ENCODE assay signal across 1 cellular context in genomic region chr5:80668016-80668969, GRCh38.
TF ChIP-seq lines count a peak whose summit lies in the region.

No MANE protein-coding gene starts in this region.

TF ChIP-seq in HepG2, 621 proteins besides CTCF, POLR2A, EP300 and RAD21 (continued from another document and continues in another):
- no peak for TF ChIP-seq ZNF362 (CRISPR knock-in tag; IDR thresholded peaks at IDR 0.05; ENCODE audit: borderline replicate concordance)
- no peak; the same call in 1 of the 2 replicates for TF ChIP-seq ZNF784 (CRISPR knock-in tag; IDR thresholded peaks at IDR 0.05; ENCODE audit: borderline replicate concordance)
- no peak for TF ChIP-seq CC2D1A (CRISPR knock-in tag; IDR thresholded peaks at IDR 0.05)
- TF ChIP-seq ZSCAN31 (CRISPR knock-in tag; IDR thresholded peaks at IDR 0.05; ENCODE audit: low read depth): no peak
- TF ChIP-seq, protein P1, sequence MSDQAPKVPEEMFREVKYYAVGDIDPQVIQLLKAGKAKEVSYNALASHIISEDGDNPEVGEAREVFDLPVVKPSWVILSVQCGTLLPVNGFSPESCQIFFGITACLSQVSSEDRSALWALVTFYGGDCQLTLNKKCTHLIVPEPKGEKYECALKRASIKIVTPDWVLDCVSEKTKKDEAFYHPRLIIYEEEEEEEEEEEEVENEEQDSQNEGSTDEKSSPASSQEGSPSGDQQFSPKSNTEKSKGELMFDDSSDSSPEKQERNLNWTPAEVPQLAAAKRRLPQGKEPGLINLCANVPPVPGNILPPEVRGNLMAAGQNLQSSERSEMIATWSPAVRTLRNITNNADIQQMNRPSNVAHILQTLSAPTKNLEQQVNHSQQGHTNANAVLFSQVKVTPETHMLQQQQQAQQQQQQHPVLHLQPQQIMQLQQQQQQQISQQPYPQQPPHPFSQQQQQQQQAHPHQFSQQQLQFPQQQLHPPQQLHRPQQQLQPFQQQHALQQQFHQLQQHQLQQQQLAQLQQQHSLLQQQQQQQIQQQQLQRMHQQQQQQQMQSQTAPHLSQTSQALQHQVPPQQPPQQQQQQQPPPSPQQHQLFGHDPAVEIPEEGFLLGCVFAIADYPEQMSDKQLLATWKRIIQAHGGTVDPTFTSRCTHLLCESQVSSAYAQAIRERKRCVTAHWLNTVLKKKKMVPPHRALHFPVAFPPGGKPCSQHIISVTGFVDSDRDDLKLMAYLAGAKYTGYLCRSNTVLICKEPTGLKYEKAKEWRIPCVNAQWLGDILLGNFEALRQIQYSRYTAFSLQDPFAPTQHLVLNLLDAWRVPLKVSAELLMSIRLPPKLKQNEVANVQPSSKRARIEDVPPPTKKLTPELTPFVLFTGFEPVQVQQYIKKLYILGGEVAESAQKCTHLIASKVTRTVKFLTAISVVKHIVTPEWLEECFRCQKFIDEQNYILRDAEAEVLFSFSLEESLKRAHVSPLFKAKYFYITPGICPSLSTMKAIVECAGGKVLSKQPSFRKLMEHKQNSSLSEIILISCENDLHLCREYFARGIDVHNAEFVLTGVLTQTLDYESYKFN (CRISPR knock-in tag; conservative IDR thresholded peaks at IDR 0.05): peak; percentile 67; the same call in 1 of the 2 replicates
- TF ChIP-seq IRF2 (CRISPR knock-in tag; IDR thresholded peaks at IDR 0.05): no peak
- no peak for TF ChIP-seq PCBP2 (optimal IDR thresholded peaks at IDR 0.05; ENCODE audit: low read depth, low read length, poor library complexity, severe bottlenecking)
- peak; percentile 59; the same call in 1 of the 2 replicates for TF ChIP-seq ZNF230 (CRISPR knock-in tag; IDR thresholded peaks at IDR 0.05)
- no peak for TF ChIP-seq XBP1 (CRISPR knock-in tag; IDR thresholded peaks at IDR 0.05)
- no peak for TF ChIP-seq TRAFD1 (CRISPR knock-in tag; IDR thresholded peaks at IDR 0.05; ENCODE audit: borderline replicate concordance)
- peak; percentile 87 for TF ChIP-seq HNRNPL (IDR thresholded peaks at IDR 0.05; ENCODE audit: low read depth, low read length)
- no peak for TF ChIP-seq JUNB (CRISPR knock-in tag; IDR thresholded peaks at IDR 0.05; ENCODE audit: borderline replicate concordance)
- no peak for TF ChIP-seq RFXAP (CRISPR knock-in tag; IDR thresholded peaks at IDR 0.05; ENCODE audit: borderline replicate concordance)
- no peak for TF ChIP-seq ZNF275 (CRISPR knock-in tag; IDR thresholded peaks at IDR 0.05; ENCODE audit: borderline replicate concordance)
- TF ChIP-seq FOXA1 (IDR thresholded peaks at IDR 0.05): no peak
- no peak for TF ChIP-seq FOXA1 (CRISPR knock-in tag; IDR thresholded peaks at IDR 0.05)
- no peak for TF ChIP-seq HOXA9 (CRISPR knock-in tag; IDR thresholded peaks at IDR 0.05; ENCODE audit: borderline replicate concordance)
- TF ChIP-seq ZNF207 (IDR thresholded peaks at IDR 0.05; ENCODE audit: borderline replicate concordance): no peak
- no peak for TF ChIP-seq ZC3H13 (CRISPR knock-in tag; IDR thresholded peaks at IDR 0.05)
- peak; percentile 58; the same call in 1 of the 2 replicates for TF ChIP-seq TGIF2 (CRISPR knock-in tag; IDR thresholded peaks at IDR 0.05)
- TF ChIP-seq, protein P2, sequence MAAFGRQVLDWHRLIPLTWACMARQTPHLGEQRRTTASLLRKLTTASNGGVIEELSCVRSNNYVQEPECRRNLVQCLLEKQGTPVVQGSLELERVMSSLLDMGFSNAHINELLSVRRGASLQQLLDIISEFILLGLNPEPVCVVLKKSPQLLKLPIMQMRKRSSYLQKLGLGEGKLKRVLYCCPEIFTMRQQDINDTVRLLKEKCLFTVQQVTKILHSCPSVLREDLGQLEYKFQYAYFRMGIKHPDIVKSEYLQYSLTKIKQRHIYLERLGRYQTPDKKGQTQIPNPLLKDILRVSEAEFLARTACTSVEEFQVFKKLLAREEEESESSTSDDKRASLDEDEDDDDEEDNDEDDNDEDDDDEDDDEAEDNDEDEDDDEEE (CRISPR knock-in tag; IDR thresholded peaks at IDR 0.05): no peak
- no peak for TF ChIP-seq RBFOX2 (IDR thresholded peaks at IDR 0.05; ENCODE audit: low read depth, low read length)
- no peak for TF ChIP-seq ARNT2 (CRISPR knock-in tag; IDR thresholded peaks at IDR 0.05; ENCODE audit: low read depth)
- peak; percentile 29; the same call in 1 of the 2 replicates for TF ChIP-seq HNF4G (IDR thresholded peaks at IDR 0.05; ENCODE audit: borderline replicate concordance, low read depth, low read length)
- no peak for TF ChIP-seq HNF4G (CRISPR knock-in tag; IDR thresholded peaks at IDR 0.05; ENCODE audit: borderline replicate concordance, low read depth)
- no peak for TF ChIP-seq TP53 (CRISPR knock-in tag; conservative IDR thresholded peaks at IDR 0.05)
- no peak for TF ChIP-seq ZXDC (CRISPR knock-in tag; IDR thresholded peaks at IDR 0.05)
- peak; percentile 72 for TF ChIP-seq GATAD2A (CRISPR knock-in tag; IDR thresholded peaks at IDR 0.05)
- no peak for TF ChIP-seq ZSCAN12 (CRISPR knock-in tag; IDR thresholded peaks at IDR 0.05)
- TF ChIP-seq RXRA (CRISPR knock-in tag; IDR thresholded peaks at IDR 0.05): no peak
- 0 out of 2 replicates have a peak, but pooled peaks have one; percentile 9 for TF ChIP-seq ZNF563 (CRISPR knock-in tag; IDR thresholded peaks at IDR 0.05)
- TF ChIP-seq, protein P3, sequence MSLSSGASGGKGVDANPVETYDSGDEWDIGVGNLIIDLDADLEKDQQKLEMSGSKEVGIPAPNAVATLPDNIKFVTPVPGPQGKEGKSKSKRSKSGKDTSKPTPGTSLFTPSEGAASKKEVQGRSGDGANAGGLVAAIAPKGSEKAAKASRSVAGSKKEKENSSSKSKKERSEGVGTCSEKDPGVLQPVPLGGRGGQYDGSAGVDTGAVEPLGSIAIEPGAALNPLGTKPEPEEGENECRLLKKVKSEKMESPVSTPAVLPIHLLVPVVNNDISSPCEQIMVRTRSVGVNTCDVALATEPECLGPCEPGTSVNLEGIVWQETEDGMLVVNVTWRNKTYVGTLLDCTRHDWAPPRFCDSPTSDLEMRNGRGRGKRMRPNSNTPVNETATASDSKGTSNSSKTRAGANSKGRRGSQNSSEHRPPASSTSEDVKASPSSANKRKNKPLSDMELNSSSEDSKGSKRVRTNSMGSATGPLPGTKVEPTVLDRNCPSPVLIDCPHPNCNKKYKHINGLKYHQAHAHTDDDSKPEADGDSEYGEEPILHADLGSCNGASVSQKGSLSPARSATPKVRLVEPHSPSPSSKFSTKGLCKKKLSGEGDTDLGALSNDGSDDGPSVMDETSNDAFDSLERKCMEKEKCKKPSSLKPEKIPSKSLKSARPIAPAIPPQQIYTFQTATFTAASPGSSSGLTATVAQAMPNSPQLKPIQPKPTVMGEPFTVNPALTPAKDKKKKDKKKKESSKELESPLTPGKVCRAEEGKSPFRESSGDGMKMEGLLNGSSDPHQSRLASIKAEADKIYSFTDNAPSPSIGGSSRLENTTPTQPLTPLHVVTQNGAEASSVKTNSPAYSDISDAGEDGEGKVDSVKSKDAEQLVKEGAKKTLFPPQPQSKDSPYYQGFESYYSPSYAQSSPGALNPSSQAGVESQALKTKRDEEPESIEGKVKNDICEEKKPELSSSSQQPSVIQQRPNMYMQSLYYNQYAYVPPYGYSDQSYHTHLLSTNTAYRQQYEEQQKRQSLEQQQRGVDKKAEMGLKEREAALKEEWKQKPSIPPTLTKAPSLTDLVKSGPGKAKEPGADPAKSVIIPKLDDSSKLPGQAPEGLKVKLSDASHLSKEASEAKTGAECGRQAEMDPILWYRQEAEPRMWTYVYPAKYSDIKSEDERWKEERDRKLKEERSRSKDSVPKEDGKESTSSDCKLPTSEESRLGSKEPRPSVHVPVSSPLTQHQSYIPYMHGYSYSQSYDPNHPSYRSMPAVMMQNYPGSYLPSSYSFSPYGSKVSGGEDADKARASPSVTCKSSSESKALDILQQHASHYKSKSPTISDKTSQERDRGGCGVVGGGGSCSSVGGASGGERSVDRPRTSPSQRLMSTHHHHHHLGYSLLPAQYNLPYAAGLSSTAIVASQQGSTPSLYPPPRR (CRISPR knock-in tag; IDR thresholded peaks at IDR 0.05; ENCODE audit: borderline replicate concordance): no peak
- TF ChIP-seq HMG20A (CRISPR knock-in tag; IDR thresholded peaks at IDR 0.05; ENCODE audit: borderline replicate concordance): no peak
- TF ChIP-seq, protein P4, sequence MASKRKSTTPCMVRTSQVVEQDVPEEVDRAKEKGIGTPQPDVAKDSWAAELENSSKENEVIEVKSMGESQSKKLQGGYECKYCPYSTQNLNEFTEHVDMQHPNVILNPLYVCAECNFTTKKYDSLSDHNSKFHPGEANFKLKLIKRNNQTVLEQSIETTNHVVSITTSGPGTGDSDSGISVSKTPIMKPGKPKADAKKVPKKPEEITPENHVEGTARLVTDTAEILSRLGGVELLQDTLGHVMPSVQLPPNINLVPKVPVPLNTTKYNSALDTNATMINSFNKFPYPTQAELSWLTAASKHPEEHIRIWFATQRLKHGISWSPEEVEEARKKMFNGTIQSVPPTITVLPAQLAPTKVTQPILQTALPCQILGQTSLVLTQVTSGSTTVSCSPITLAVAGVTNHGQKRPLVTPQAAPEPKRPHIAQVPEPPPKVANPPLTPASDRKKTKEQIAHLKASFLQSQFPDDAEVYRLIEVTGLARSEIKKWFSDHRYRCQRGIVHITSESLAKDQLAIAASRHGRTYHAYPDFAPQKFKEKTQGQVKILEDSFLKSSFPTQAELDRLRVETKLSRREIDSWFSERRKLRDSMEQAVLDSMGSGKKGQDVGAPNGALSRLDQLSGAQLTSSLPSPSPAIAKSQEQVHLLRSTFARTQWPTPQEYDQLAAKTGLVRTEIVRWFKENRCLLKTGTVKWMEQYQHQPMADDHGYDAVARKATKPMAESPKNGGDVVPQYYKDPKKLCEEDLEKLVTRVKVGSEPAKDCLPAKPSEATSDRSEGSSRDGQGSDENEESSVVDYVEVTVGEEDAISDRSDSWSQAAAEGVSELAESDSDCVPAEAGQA (IDR thresholded peaks at IDR 0.05; ENCODE audit: low read depth): no peak
- TF ChIP-seq, protein P4 (CRISPR knock-in tag; IDR thresholded peaks at IDR 0.05; ENCODE audit: borderline replicate concordance): no peak
- TF ChIP-seq ZNF773 (CRISPR knock-in tag; IDR thresholded peaks at IDR 0.05; ENCODE audit: borderline replicate concordance): no peak
